ENCODE assay signal across 36 cellular contexts in the genomic region with DNA sequence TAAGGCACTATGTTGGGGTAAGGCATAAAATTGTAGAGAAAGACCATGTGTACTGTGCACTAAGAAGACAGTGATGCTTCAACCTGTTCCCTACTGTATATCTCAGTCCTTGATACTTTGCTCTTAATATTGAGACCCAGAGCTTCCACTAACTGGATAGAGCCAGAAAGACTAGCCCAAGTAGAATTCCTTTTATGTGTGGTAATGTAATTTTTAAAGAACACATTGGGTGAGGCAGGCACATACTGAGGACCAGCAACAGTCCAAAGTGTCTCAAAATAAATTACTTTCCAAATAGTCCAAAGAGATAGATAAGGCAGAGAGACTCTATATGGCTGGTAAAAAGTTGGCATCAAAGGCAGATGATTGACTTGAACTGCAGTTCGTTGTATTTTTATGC. TPM values are rescaled to one million over a fixed set of nuclear protein-coding genes. Genes with fewer than 3 reads are reported as not detected.
"Had no signal": no experiment of that assay in that cellular context is flagged by ENCODE, and none has a peak within 500 bp of the region (broad histone marks: within the 10 kb centered on the region; RNA-seq: fewer than 3 reads in every experiment).

No MANE protein-coding gene starts in this region.

- H3K4me2 ChIP-seq: KMS-11, PC-9 had no signal

- H3K27ac ChIP-seq: KMS-11, PC-9, RWPE1, WERI-Rb-1 had no signal

- H3K36me3 ChIP-seq: WERI-Rb-1 had no signal

- ATAC-seq: activated CD8-positive, alpha-beta memory T cell treated with anti-CD3 and anti-CD28 coated beads, Interleukin-2, amount 10 ng/mL, durations not matched to agents 7 days and 5 days; activated naive CD8-positive, alpha-beta T cell treated with anti-CD3 and anti-CD28 coated beads, Interleukin-2, amount 50 U/mL, for 24 hours; Right ventricle myocardium inferior had no signal

- H2AFZ ChIP-seq: PC-9 had no signal

- DNase-seq: activated CD4-positive, alpha-beta memory T cell treated with anti-CD3 and anti-CD28 coated beads, Interleukin-2, amount 10 ng/mL, durations not matched to agents 7 days and 5 days; activated CD4-positive, alpha-beta T cell treated with anti-CD3 and anti-CD28 coated beads for 1 hour; activated CD4-positive, alpha-beta T cell treated with anti-CD3 and anti-CD28 coated beads for 48 hours; activated CD4-positive, CD25-positive, alpha-beta regulatory T cell; activated CD8-positive, alpha-beta memory T cell treated with anti-CD3 and anti-CD28 coated beads for 24 hours; activated CD8-positive, alpha-beta memory T cell treated with anti-CD3 and anti-CD28 coated beads, Interleukin-2, amount 10 ng/mL, durations not matched to agents 7 days and 5 days; activated CD8-positive, alpha-beta memory T cell treated with anti-CD3 and anti-CD28 coated beads, Interleukin-2, amount 50 U/mL, for 48 hours; activated effector memory CD4-positive, alpha-beta T cell treated with Interleukin-2 at 50 U/mL for 16 hours; activated naive CD4-positive, alpha-beta T cell treated with anti-CD3 and anti-CD28 coated beads, Interleukin-2, amount 10 ng/mL, durations not matched to agents 7 days and 5 days; activated naive CD8-positive, alpha-beta T cell treated with anti-CD3 and anti-CD28 coated beads, Interleukin-2, amount 50 U/mL, for 24 hours; activated T-cell treated with anti-CD3 and anti-CD28 coated beads, Interleukin-2, amount 50 U/mL, for 48 hours; anterior cingulate cortex; caudate nucleus; MM.1S; MV-4-11; NCI-H1092; NCI-H146; NCI-H187; NCI-H2029 treated with DMSO at 0.1 percent for 48 hours; NCI-H2107; NCI-H2171; NCI-H510A; NCI-H526; NCI-H748 treated with DMSO at 0.1 percent for 48 hours; PC-9; SIG-M5; T1000; WERI-Rb-1 had no signal

- H3K4me3 ChIP-seq: PC-9 had no signal

RNA-seq across cellular contexts. Expression of gene MROH9, which starts 31.4 kb away (rescaled TPM):
- total RNA-seq: activated CD4-positive, alpha-beta memory T cell treated with anti-CD3 and anti-CD28 coated beads, Interleukin-2, amount 10 ng/mL, durations not matched to agents 7 days and 5 days; activated CD8-positive, alpha-beta memory T cell treated with anti-CD3 and anti-CD28 coated beads, Interleukin-2, amount 10 ng/mL, durations not matched to agents 7 days and 5 days; LHCN-M2; OCI-LY7; PC-9; Right ventricle myocardium inferior; SK-MEL-5; T-helper 1 cell treated with Interleukin-12 subunit alpha and Interleukin-12 subunit beta and Interleukin-4 antibody, amounts not matched to agents 30 ng/mL and 1 ng/mL, for 36 hours; T-helper 2 cell treated with Interferon-gamma antibody and Interleukin-4, amounts not matched to agents 100 ng/mL and 5 ng/mL, for 36 hours had no signal
